Comparison of ENCODE assay signal across 7 cellular contexts in genomic region chr7:42940985-42941847, GRCh38. TPM values are rescaled to one million over a fixed set of nuclear protein-coding genes. Genes with fewer than 3 reads are reported as not detected.
DNase-seq lines count a peak whose midpoint lies in the region; ATAC-seq and TF ChIP-seq lines count a peak whose summit lies in the region.

No MANE protein-coding gene starts in this region.

- no peak overlapping the region for H3K4me3 Mint-ChIP-seq in activated CD4-positive, alpha-beta T cell treated with anti-CD3 and anti-CD28 coated beads for 36 hours

- H3K27ac ChIP-seq in liver (ENCODE audit: low read depth in 1 of 2, low read length in 2 of 2), result no peak overlapping the region

- no peaks in the 10 kb centered on the region for H3K9me3 ChIP-seq in liver (ENCODE audit: control insufficient read depth in 4 of 4, low read length in 3 of 4)

- no peaks in the 10 kb centered on the region for H3K27me3 Mint-ChIP-seq in activated CD4-positive, alpha-beta T cell treated with anti-CD3 and anti-CD28 coated beads for 36 hours

- no peaks in the 10 kb centered on the region for H3K27me3 ChIP-seq in liver (ENCODE audit: control insufficient read depth in 4 of 4, insufficient read depth in 4 of 4, low read length in 3 of 4)

- H3K27ac Mint-ChIP-seq in activated CD4-positive, alpha-beta T cell treated with anti-CD3 and anti-CD28 coated beads for 36 hours, result no peak overlapping the region

- DNase-seq in NCI-H226, result peak; percentile 55
- peak; percentile 90 for DNase-seq in activated CD4-positive, alpha-beta T cell treated with anti-CD3 and anti-CD28 coated beads for 36 hours
- DNase-seq in cerebellum (ENCODE audit: low spot score), result peak; percentile 86
- peak; percentile 57 to 70 (median 58) for DNase-seq in stimulated activated CD4-positive, alpha-beta T cell treated with anti-CD3 and anti-CD28 coated beads, TNF-alpha, amount 100 ng/mL, for 24 hours (ENCODE audit: low read depth in 3 of 3)

- no peaks in the 10 kb centered on the region for H3K4me1 ChIP-seq in liver (ENCODE audit: control insufficient read depth in 4 of 4, insufficient read depth in 4 of 4, low read length in 3 of 4)

- peaks cover 0 to 22% (median 17%) of the 10 kb centered on the region in 4 donors for H3K36me3 ChIP-seq in liver (ENCODE audit: control insufficient read depth in 4 of 4, insufficient read depth in 3 of 4, low read depth in 1 of 4, low read length in 3 of 4)

- H3K9ac ChIP-seq in liver (ENCODE audit: low read depth in 1 of 2, low read length in 2 of 2), result no peak overlapping the region

- H3K4me1 Mint-ChIP-seq in activated CD4-positive, alpha-beta T cell treated with anti-CD3 and anti-CD28 coated beads for 36 hours, result peaks cover 42% of the 10 kb centered on the region

- POLR2A ChIA-PET in activated CD4-positive, alpha-beta T cell treated with anti-CD3 and anti-CD28 coated beads for 36 hours (lab: Charles Lee), result no interaction called here

- no peak overlapping the region for H3K4me3 ChIP-seq in liver (ENCODE audit: low read depth in 1 of 3, low read length in 3 of 3)

- TF ChIP-seq CTCF in GM12873 (IDR thresholded peaks at IDR 0.05; ENCODE audit: insufficient read depth, low read depth, low read length, missing control alignments), result peak; percentile 92
- peak; percentile 80 for TF ChIP-seq CTCF in liver (IDR thresholded peaks at IDR 0.05; ENCODE audit: low read depth, low read length, missing input control)

- intact Hi-C loops in activated CD4-positive, alpha-beta T cell treated with anti-CD3 and anti-CD28 coated beads for 36 hours (cut with DNase I, micrococcal nuclease), result loop anchor here (1.0 to 10.0 kb wide), 9 partner anchors 136 to 898 kb away; no protein-coding TSS in a partner anchor

- 50% methylated on average over 13 of the region's 13 CpGs for WGBS in liver

- TF ChIP-seq RAD21 in liver (IDR thresholded peaks at IDR 0.05), result peak; percentile 87 to 92

- peaks cover 17% of the 10 kb centered on the region for H3K36me3 Mint-ChIP-seq in activated CD4-positive, alpha-beta T cell treated with anti-CD3 and anti-CD28 coated beads for 36 hours (ENCODE audit: low read depth)

- H3K9me3 Mint-ChIP-seq in activated CD4-positive, alpha-beta T cell treated with anti-CD3 and anti-CD28 coated beads for 36 hours (ENCODE audit: low read depth), result no peaks in the 10 kb centered on the region

- CTCF ChIA-PET in activated CD4-positive, alpha-beta T cell treated with anti-CD3 and anti-CD28 coated beads for 36 hours (lab: Charles Lee), result interaction anchor here (0.6 to 1.9 kb wide), 23 partner anchors 8 to 894 kb away, joined by 3 to 10 read pairs (median 3); partner anchors contain the start of genes MRPL32 and PSMA2

- ATAC-seq in HG03045 (IDR thresholded peaks at IDR 0.05; ENCODE audit: unreplicated experiment), result peak; percentile 48
- peak; percentile 23 for ATAC-seq in activated CD4-positive, alpha-beta T cell treated with anti-CD3 and anti-CD28 coated beads for 36 hours

TF ChIP-seq in liver, 16 proteins besides CTCF, POLR2A, EP300 and RAD21:
- TF ChIP-seq REST (IDR thresholded peaks at IDR 0.05) (no peak), FOXA2 (IDR thresholded peaks at IDR 0.05) (no peak), FOXA1 (IDR thresholded peaks at IDR 0.05) (no peak), JUND (IDR thresholded peaks at IDR 0.05) (no peak), YY1 (IDR thresholded peaks at IDR 0.05) (no peak), SP1 (IDR thresholded peaks at IDR 0.05) (no peak), ATF3 (IDR thresholded peaks at IDR 0.05) (no peak), HNF4A (conservative IDR thresholded peaks at IDR 0.05) (no peak), GABPA (IDR thresholded peaks at IDR 0.05 in 1 of 2, conservative IDR thresholded peaks at IDR 0.05 in 1 of 2) (no peak), RXRA (IDR thresholded peaks at IDR 0.05) (no peak), NR2F2 (IDR thresholded peaks at IDR 0.05) (no peak), EGR1 (IDR thresholded peaks at IDR 0.05; ENCODE audit: low read depth in 2 of 2) (no peak), TAF1 (conservative IDR thresholded peaks at IDR 0.05) (no peak)
- TF ChIP-seq, protein P1, sequence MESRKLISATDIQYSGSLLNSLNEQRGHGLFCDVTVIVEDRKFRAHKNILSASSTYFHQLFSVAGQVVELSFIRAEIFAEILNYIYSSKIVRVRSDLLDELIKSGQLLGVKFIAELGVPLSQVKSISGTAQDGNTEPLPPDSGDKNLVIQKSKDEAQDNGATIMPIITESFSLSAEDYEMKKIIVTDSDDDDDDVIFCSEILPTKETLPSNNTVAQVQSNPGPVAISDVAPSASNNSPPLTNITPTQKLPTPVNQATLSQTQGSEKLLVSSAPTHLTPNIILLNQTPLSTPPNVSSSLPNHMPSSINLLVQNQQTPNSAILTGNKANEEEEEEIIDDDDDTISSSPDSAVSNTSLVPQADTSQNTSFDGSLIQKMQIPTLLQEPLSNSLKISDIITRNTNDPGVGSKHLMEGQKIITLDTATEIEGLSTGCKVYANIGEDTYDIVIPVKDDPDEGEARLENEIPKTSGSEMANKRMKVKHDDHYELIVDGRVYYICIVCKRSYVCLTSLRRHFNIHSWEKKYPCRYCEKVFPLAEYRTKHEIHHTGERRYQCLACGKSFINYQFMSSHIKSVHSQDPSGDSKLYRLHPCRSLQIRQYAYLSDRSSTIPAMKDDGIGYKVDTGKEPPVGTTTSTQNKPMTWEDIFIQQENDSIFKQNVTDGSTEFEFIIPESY (IDR thresholded peaks at IDR 0.05), result no peak

RNA-seq across cellular contexts. Expression of gene MRPL32, which starts 9.0 kb away (rescaled TPM):
- 10 to 100 TPM; 74.7 to 75.5 TPM for total RNA-seq in activated CD4-positive, alpha-beta T cell treated with anti-CD3 and anti-CD28 coated beads for 36 hours
- total RNA-seq in cerebellum (29.6 TPM), liver (10 to 100 TPM; 23.6 to 42.1 TPM)
- polyA plus RNA-seq in liver, result 10 to 100 TPM; 53.6 to 94.7 TPM

RNA-seq across cellular contexts. Expression of gene PSMA2, which starts 9.2 kb away (rescaled TPM):
- 100 to 1,000 TPM; 109 to 217 TPM for total RNA-seq in activated CD4-positive, alpha-beta T cell treated with anti-CD3 and anti-CD28 coated beads for 36 hours
- total RNA-seq in cerebellum, result 29.8 TPM
- total RNA-seq in liver, result 10 to 100 TPM; 24.8 to 64.2 TPM
- polyA plus RNA-seq in liver, result 100 to 1,000 TPM in 1 of 2 donors, 10 to 100 TPM in 1; 83.3 to 221 TPM

RNA-seq across cellular contexts. Expression of gene C7orf25, which starts 29.3 kb away (rescaled TPM):
- total RNA-seq in activated CD4-positive, alpha-beta T cell treated with anti-CD3 and anti-CD28 coated beads for 36 hours, result 1 to 10 TPM; 2.7 to 5.4 TPM
- 13.7 TPM for total RNA-seq in cerebellum
- total RNA-seq in liver, result 1 to 10 TPM; 1.4 to 7.4 TPM
- polyA plus RNA-seq in liver, result 1 to 10 TPM in 1 of 2 donors, under 1 TPM in 1; 0.88 to 2.9 TPM
